23 cellular contexts compared by ENCODE assay signal in the genomic region with DNA sequence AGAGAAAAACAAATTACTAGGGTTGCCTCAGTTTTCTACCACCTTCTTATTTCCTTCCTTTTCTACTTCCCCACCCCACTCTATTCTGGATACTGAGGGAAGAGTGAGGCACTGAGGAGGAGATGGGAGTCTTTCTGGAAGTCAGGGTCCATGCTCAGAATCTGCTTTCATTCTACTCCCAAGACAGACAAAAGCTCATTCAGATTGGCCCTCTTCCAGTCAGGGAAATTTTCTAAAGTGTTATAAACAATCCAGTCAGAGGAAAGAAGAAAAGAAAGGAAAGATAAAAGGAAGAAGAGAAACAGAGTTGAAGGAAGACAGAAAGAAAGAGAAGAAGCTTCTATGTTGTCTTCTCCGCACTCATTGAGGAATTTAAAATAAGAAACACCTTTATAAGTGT.
DNase-seq lines count a peak whose midpoint lies in the region; ATAC-seq and TF ChIP-seq lines count a peak whose summit lies in the region.
"Had no signal": no experiment of that assay in that cellular context is flagged by ENCODE, and none has a peak within 500 bp of the region (broad histone marks: within the 10 kb centered on the region; RNA-seq: fewer than 3 reads in every experiment).

No MANE protein-coding gene starts in this region.

- peaks cover 11% of the 10 kb centered on the region for H3K4me1 Mint-ChIP-seq in activated T-cell treated with anti-CD3 and anti-CD28 coated beads, Interleukin-2, amount 50 U/mL, for 24 hours (ENCODE audit: low read depth)
- peaks cover 4% of the 10 kb centered on the region for H3K4me1 Mint-ChIP-seq in activated T-cell treated with anti-CD3 and anti-CD28 coated beads, Interleukin-2, amount 50 U/mL, for 4 hours (ENCODE audit: low read depth)
- H3K4me1 Mint-ChIP-seq in WTC11, result no peaks in the 10 kb centered on the region

- H3K27me3 Mint-ChIP-seq in activated T-cell treated with anti-CD3 and anti-CD28 coated beads, Interleukin-2, amount 50 U/mL, for 24 hours, result no peaks in the 10 kb centered on the region
- no peaks in the 10 kb centered on the region for H3K27me3 Mint-ChIP-seq in activated T-cell treated with anti-CD3 and anti-CD28 coated beads, Interleukin-2, amount 50 U/mL, for 4 hours (ENCODE audit: low read depth)
- H3K27me3 Mint-ChIP-seq in WTC11 (ENCODE audit: low read depth), result no peaks in the 10 kb centered on the region
- H3K27me3 Mint-ChIP-seq: CD4-positive, CD25-positive, alpha-beta regulatory T cell; IgD-negative memory B cell had no signal

- peak overlapping the region; percentile 9 for H3K27ac Mint-ChIP-seq in activated T-cell treated with anti-CD3 and anti-CD28 coated beads, Interleukin-2, amount 50 U/mL, for 24 hours
- H3K27ac Mint-ChIP-seq in WTC11, result peak overlapping the region; percentile 25; the same call in 1 of the 2 replicates
- H3K27ac Mint-ChIP-seq: stimulated activated effector memory CD8-positive, alpha-beta T cell treated with anti-CD3 and anti-CD28 coated beads, Interleukin-12 subunit alpha, Interleukin-12 subunit beta, amount 100 ng/mL, for 72 hours had no signal

- H3K27me3 ChIP-seq in fibroblast of lung (ENCODE audit: control insufficient read depth, insufficient read depth, low read length) (no peaks in the 10 kb centered on the region), osteoblast (ENCODE audit: insufficient read depth, low read length) (no peaks in the 10 kb centered on the region)
- H3K27me3 ChIP-seq: tibial nerve had no signal

- H3K9ac ChIP-seq in fibroblast of lung (ENCODE audit: insufficient read depth, low read length), result no peak overlapping the region

- H3K36me3 ChIP-seq in fibroblast of lung (ENCODE audit: control insufficient read depth, insufficient read depth, low read length), result no peaks in the 10 kb centered on the region
- peaks cover 11% of the 10 kb centered on the region for H3K36me3 ChIP-seq in osteoblast (ENCODE audit: insufficient read depth, low read length)

- no peak overlapping the region for H3K27ac ChIP-seq in fibroblast of lung (ENCODE audit: insufficient read depth, low read length)
- H3K27ac ChIP-seq in osteoblast (ENCODE audit: low read depth, low read length), result peak overlapping the region; percentile 40

- H3K79me2 ChIP-seq in fibroblast of lung (ENCODE audit: control insufficient read depth, insufficient read depth, low read length) (no peaks in the 10 kb centered on the region), osteoblast (ENCODE audit: insufficient read depth, low read length) (no peaks in the 10 kb centered on the region)

- H3K9me3 Mint-ChIP-seq in activated T-cell treated with anti-CD3 and anti-CD28 coated beads, Interleukin-2, amount 50 U/mL, for 24 hours, result peaks cover 7% of the 10 kb centered on the region
- H3K9me3 Mint-ChIP-seq in activated T-cell treated with anti-CD3 and anti-CD28 coated beads, Interleukin-2, amount 50 U/mL, for 4 hours, result peaks cover 13% of the 10 kb centered on the region
- H3K9me3 Mint-ChIP-seq in WTC11, result peaks cover 22% of the 10 kb centered on the region

- no peak overlapping the region for H3K4me3 ChIP-seq in fibroblast of lung (replicated peaks in 1 of 4; ENCODE audit: control extremely low read depth in 1 of 4, insufficient read depth in 1 of 4, low read depth in 3 of 4, low read length in 4 of 4)
- no peak overlapping the region for H3K4me3 ChIP-seq in osteoblast (ENCODE audit: insufficient read depth, low read length)
- H3K4me3 ChIP-seq: tibial nerve had no signal

- CTCF ChIA-PET in WTC11 (lab: Charles Lee), result no interaction called here

- H3K36me3 Mint-ChIP-seq in activated T-cell treated with anti-CD3 and anti-CD28 coated beads, Interleukin-2, amount 50 U/mL, for 24 hours (ENCODE audit: low read depth), result peaks cover 82% of the 10 kb centered on the region
- peaks cover 45% of the 10 kb centered on the region for H3K36me3 Mint-ChIP-seq in activated T-cell treated with anti-CD3 and anti-CD28 coated beads, Interleukin-2, amount 50 U/mL, for 4 hours (ENCODE audit: insufficient read depth)
- H3K36me3 Mint-ChIP-seq in WTC11, result peaks cover 23% of the 10 kb centered on the region

- H4K20me1 ChIP-seq in fibroblast of lung (ENCODE audit: control insufficient read depth, extremely low read depth, insufficient read depth, low read length) (no peaks in the 10 kb centered on the region), osteoblast (ENCODE audit: insufficient read depth, low read length) (no peaks in the 10 kb centered on the region)

- H3K4me3 Mint-ChIP-seq in activated T-cell treated with anti-CD3 and anti-CD28 coated beads, Interleukin-2, amount 50 U/mL, for 24 hours, result no peak overlapping the region
- no peak overlapping the region for H3K4me3 Mint-ChIP-seq in activated T-cell treated with anti-CD3 and anti-CD28 coated beads, Interleukin-2, amount 50 U/mL, for 4 hours
- H3K4me3 Mint-ChIP-seq in WTC11, result no peak overlapping the region
- H3K4me3 Mint-ChIP-seq: CD4-positive, CD25-positive, alpha-beta regulatory T cell; IgD-negative memory B cell; stimulated activated effector memory CD8-positive, alpha-beta T cell treated with anti-CD3 and anti-CD28 coated beads, Interleukin-12 subunit alpha, Interleukin-12 subunit beta, amount 100 ng/mL, for 72 hours had no signal

- H3K4me2 ChIP-seq in fibroblast of lung (ENCODE audit: extremely low read depth, insufficient read depth, low read length), result no peak overlapping the region
- H3K4me2 ChIP-seq in osteoblast (ENCODE audit: insufficient read depth, low read length), result peak overlapping the region; percentile 18

- no peak for DNase-seq in activated T-cell treated with anti-CD3 and anti-CD28 coated beads, Interleukin-2, amount 50 U/mL, for 24 hours
- no peak for DNase-seq in activated T-cell treated with anti-CD3 and anti-CD28 coated beads, Interleukin-2, amount 50 U/mL, for 4 hours
- no peak for DNase-seq in WTC11 (ENCODE audit: low spot score)
- DNase-seq in fibroblast of lung (ENCODE audit: low read depth in 2 of 2), result peak; percentile 24 to 34
- no peak for DNase-seq in osteoblast (ENCODE audit: insufficient read length, low spot score, missing footprints)
- no peak for DNase-seq in pons (ENCODE audit: low spot score)
- DNase-seq: activated CD4-positive, alpha-beta T cell treated with anti-CD3 and anti-CD28 coated beads for 48 hours; activated CD8-positive, alpha-beta memory T cell treated with anti-CD3 and anti-CD28 coated beads, Interleukin-2, amount 50 U/mL, for 4 hours; activated naive CD4-positive, alpha-beta T cell; caudate nucleus; CD4-positive, CD25-positive, alpha-beta regulatory T cell; effector CD8-positive, alpha-beta T cell; foreskin fibroblast; left cardiac atrium; midbrain; NCI-H187 treated with DMSO at 0.1 percent for 48 hours; NCI-H446 treated with DMSO at 0.1 percent for 48 hours; stimulated activated CD4-positive, alpha-beta T cell treated with anti-CD3 and anti-CD28 coated beads, Interleukin-15, amount 100 ng/mL, for 24 hours had no signal

- no peak for ATAC-seq in activated T-cell treated with anti-CD3 and anti-CD28 coated beads, Interleukin-2, amount 50 U/mL, for 4 hours
- ATAC-seq in WTC11 (no peak), GM18868 (IDR thresholded peaks at IDR 0.05; ENCODE audit: unreplicated experiment) (no peak), HG02885 (IDR thresholded peaks at IDR 0.05; ENCODE audit: poor library complexity, unreplicated experiment) (no peak)
- ATAC-seq: left cardiac atrium; stimulated activated effector memory CD8-positive, alpha-beta T cell treated with anti-CD3 and anti-CD28 coated beads, Interleukin-12 subunit alpha, Interleukin-12 subunit beta, amount 100 ng/mL, for 72 hours had no signal

- TF ChIP-seq CTCF in WTC11 (IDR thresholded peaks at IDR 0.05) (no peak), fibroblast of lung (conservative IDR thresholded peaks at IDR 0.05 in 1 of 2, IDR thresholded peaks at IDR 0.05 in 1 of 2; ENCODE audit: low read depth in 1 of 2, low read length in 2 of 2) (no peak), osteoblast (IDR thresholded peaks at IDR 0.05; ENCODE audit: extremely low read depth, low read depth, low read length) (no peak)

- H2AFZ ChIP-seq in fibroblast of lung (ENCODE audit: low read length), result no peak overlapping the region
- no peak overlapping the region for H2AFZ ChIP-seq in osteoblast (ENCODE audit: low read length)

- H3K4me1 ChIP-seq in fibroblast of lung (ENCODE audit: control insufficient read depth, extremely low read depth, insufficient read depth, low read length), result peaks cover 9% of the 10 kb centered on the region
- peaks cover 32% of the 10 kb centered on the region for H3K4me1 ChIP-seq in osteoblast (ENCODE audit: insufficient read depth, low read length)

- POLR2A ChIA-PET in WTC11 (lab: Charles Lee), result no interaction called here

- H3K9me3 ChIP-seq in fibroblast of lung (ENCODE audit: control insufficient read depth, insufficient read depth, low read depth, low read length) (no peaks in the 10 kb centered on the region), osteoblast (ENCODE audit: low read depth, low read length) (no peaks in the 10 kb centered on the region)

TF ChIP-seq in WTC11, 78 proteins besides CTCF, POLR2A, EP300 and RAD21 (continues in another document):
- TF ChIP-seq NFATC4 (CRISPR knock-in tag; IDR thresholded peaks at IDR 0.05) (no peak), ZNF232 (CRISPR knock-in tag; IDR thresholded peaks at IDR 0.05) (no peak), PRRX2 (CRISPR knock-in tag; IDR thresholded peaks at IDR 0.05) (no peak), ZNF423 (CRISPR knock-in tag; IDR thresholded peaks at IDR 0.05) (no peak), NR3C1 (CRISPR knock-in tag; conservative IDR thresholded peaks at IDR 0.05; ENCODE audit: low read depth) (no peak), ZNF317 (CRISPR knock-in tag; IDR thresholded peaks at IDR 0.05; ENCODE audit: borderline replicate concordance, low read depth) (no peak), ZNF263 (CRISPR knock-in tag; IDR thresholded peaks at IDR 0.05; ENCODE audit: low read depth) (no peak)
- TF ChIP-seq, protein P1, sequence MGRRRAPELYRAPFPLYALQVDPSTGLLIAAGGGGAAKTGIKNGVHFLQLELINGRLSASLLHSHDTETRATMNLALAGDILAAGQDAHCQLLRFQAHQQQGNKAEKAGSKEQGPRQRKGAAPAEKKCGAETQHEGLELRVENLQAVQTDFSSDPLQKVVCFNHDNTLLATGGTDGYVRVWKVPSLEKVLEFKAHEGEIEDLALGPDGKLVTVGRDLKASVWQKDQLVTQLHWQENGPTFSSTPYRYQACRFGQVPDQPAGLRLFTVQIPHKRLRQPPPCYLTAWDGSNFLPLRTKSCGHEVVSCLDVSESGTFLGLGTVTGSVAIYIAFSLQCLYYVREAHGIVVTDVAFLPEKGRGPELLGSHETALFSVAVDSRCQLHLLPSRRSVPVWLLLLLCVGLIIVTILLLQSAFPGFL (CRISPR knock-in tag; IDR thresholded peaks at IDR 0.05; ENCODE audit: borderline replicate concordance), result no peak
- TF ChIP-seq, protein P2, sequence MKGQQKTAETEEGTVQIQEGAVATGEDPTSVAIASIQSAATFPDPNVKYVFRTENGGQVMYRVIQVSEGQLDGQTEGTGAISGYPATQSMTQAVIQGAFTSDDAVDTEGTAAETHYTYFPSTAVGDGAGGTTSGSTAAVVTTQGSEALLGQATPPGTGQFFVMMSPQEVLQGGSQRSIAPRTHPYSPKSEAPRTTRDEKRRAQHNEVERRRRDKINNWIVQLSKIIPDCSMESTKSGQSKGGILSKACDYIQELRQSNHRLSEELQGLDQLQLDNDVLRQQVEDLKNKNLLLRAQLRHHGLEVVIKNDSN (CRISPR knock-in tag; IDR thresholded peaks at IDR 0.05), result no peak

Comparison
In these comparisons a context has a peak if more than half of its experiments do, and no peak if none do; other contexts are left out.
1. DNase-seq: peak in fibroblast of lung (2 of 2); none in activated T-cell treated with anti-CD3 and anti-CD28 coated beads, Interleukin-2, amount 50 U/mL, for 24 hours (single experiment), activated T-cell treated with anti-CD3 and anti-CD28 coated beads, Interleukin-2, amount 50 U/mL, for 4 hours (single experiment), WTC11 (single experiment), osteoblast (single experiment) and pons (single experiment).